ENCODE assay signal across 1 cellular context in the genomic region with DNA sequence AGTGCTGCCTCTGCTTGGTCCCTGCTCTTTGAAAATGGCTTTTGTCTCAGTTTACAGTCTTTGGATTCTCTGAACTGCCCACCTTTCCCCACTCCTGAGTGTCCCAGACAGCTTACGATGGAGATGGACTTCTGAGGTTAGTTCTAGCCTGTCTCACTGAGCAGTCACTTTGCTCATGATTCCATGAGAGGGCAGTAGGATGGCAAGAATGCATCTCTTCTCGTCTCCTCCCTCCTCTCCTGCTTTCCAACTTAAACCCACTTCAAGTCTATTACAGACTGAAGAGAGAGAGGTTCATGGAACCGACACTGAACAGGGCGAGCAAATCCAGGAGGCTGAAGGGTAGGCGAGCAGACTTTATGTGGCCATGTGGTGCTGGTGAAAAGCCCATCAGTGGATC.
TF ChIP-seq lines count a peak whose summit lies in the region.

No MANE protein-coding gene starts in this region.

TF ChIP-seq in H1, 55 proteins besides CTCF, POLR2A, EP300 and RAD21:
- TF ChIP-seq RXRA (IDR thresholded peaks at IDR 0.05; ENCODE audit: insufficient read depth, low read depth, low read length), result no peak
- TF ChIP-seq EGR1 (IDR thresholded peaks at IDR 0.05; ENCODE audit: borderline replicate concordance, low read depth, low read length), result no peak
- TF ChIP-seq HDAC2 (IDR thresholded peaks at IDR 0.05; ENCODE audit: borderline replicate concordance in 1 of 2, low read depth in 2 of 2, low read length in 2 of 2), result no peak
- TF ChIP-seq CHD2 (IDR thresholded peaks at IDR 0.05; ENCODE audit: low read length), result no peak
- no peak for TF ChIP-seq YY1 (IDR thresholded peaks at IDR 0.05; ENCODE audit: low read depth, low read length)
- no peak for TF ChIP-seq CREB1 (IDR thresholded peaks at IDR 0.05)
- TF ChIP-seq SAP30 (IDR thresholded peaks at IDR 0.05; ENCODE audit: insufficient read depth, insufficient replicate concordance, low read length), result no peak
- TF ChIP-seq ZNF274 (IDR thresholded peaks at IDR 0.05; ENCODE audit: borderline replicate concordance, extremely low read depth, low read length), result no peak
- TF ChIP-seq PHF8 (conservative IDR thresholded peaks at IDR 0.05; ENCODE audit: low read depth, low read length), result no peak
- no peak for TF ChIP-seq BCL11A (IDR thresholded peaks at IDR 0.05; ENCODE audit: low read depth in 2 of 2, low read length in 2 of 2)
- TF ChIP-seq SP2 (IDR thresholded peaks at IDR 0.05; ENCODE audit: low read length), result no peak
- TF ChIP-seq SIN3A (conservative IDR thresholded peaks at IDR 0.05 in 1 of 2, IDR thresholded peaks at IDR 0.05 in 1 of 2; ENCODE audit: low read depth in 1 of 2, low read length in 2 of 2), result no peak
- TF ChIP-seq, protein P1, sequence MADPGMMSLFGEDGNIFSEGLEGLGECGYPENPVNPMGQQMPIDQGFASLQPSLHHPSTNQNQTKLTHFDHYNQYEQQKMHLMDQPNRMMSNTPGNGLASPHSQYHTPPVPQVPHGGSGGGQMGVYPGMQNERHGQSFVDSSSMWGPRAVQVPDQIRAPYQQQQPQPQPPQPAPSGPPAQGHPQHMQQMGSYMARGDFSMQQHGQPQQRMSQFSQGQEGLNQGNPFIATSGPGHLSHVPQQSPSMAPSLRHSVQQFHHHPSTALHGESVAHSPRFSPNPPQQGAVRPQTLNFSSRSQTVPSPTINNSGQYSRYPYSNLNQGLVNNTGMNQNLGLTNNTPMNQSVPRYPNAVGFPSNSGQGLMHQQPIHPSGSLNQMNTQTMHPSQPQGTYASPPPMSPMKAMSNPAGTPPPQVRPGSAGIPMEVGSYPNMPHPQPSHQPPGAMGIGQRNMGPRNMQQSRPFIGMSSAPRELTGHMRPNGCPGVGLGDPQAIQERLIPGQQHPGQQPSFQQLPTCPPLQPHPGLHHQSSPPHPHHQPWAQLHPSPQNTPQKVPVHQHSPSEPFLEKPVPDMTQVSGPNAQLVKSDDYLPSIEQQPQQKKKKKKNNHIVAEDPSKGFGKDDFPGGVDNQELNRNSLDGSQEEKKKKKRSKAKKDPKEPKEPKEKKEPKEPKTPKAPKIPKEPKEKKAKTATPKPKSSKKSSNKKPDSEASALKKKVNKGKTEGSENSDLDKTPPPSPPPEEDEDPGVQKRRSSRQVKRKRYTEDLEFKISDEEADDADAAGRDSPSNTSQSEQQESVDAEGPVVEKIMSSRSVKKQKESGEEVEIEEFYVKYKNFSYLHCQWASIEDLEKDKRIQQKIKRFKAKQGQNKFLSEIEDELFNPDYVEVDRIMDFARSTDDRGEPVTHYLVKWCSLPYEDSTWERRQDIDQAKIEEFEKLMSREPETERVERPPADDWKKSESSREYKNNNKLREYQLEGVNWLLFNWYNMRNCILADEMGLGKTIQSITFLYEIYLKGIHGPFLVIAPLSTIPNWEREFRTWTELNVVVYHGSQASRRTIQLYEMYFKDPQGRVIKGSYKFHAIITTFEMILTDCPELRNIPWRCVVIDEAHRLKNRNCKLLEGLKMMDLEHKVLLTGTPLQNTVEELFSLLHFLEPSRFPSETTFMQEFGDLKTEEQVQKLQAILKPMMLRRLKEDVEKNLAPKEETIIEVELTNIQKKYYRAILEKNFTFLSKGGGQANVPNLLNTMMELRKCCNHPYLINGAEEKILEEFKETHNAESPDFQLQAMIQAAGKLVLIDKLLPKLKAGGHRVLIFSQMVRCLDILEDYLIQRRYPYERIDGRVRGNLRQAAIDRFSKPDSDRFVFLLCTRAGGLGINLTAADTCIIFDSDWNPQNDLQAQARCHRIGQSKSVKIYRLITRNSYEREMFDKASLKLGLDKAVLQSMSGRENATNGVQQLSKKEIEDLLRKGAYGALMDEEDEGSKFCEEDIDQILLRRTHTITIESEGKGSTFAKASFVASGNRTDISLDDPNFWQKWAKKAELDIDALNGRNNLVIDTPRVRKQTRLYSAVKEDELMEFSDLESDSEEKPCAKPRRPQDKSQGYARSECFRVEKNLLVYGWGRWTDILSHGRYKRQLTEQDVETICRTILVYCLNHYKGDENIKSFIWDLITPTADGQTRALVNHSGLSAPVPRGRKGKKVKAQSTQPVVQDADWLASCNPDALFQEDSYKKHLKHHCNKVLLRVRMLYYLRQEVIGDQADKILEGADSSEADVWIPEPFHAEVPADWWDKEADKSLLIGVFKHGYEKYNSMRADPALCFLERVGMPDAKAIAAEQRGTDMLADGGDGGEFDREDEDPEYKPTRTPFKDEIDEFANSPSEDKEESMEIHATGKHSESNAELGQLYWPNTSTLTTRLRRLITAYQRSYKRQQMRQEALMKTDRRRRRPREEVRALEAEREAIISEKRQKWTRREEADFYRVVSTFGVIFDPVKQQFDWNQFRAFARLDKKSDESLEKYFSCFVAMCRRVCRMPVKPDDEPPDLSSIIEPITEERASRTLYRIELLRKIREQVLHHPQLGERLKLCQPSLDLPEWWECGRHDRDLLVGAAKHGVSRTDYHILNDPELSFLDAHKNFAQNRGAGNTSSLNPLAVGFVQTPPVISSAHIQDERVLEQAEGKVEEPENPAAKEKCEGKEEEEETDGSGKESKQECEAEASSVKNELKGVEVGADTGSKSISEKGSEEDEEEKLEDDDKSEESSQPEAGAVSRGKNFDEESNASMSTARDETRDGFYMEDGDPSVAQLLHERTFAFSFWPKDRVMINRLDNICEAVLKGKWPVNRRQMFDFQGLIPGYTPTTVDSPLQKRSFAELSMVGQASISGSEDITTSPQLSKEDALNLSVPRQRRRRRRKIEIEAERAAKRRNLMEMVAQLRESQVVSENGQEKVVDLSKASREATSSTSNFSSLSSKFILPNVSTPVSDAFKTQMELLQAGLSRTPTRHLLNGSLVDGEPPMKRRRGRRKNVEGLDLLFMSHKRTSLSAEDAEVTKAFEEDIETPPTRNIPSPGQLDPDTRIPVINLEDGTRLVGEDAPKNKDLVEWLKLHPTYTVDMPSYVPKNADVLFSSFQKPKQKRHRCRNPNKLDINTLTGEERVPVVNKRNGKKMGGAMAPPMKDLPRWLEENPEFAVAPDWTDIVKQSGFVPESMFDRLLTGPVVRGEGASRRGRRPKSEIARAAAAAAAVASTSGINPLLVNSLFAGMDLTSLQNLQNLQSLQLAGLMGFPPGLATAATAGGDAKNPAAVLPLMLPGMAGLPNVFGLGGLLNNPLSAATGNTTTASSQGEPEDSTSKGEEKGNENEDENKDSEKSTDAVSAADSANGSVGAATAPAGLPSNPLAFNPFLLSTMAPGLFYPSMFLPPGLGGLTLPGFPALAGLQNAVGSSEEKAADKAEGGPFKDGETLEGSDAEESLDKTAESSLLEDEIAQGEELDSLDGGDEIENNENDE (IDR thresholded peaks at IDR 0.05; ENCODE audit: insufficient replicate concordance, low read length), result no peak
- no peak for TF ChIP-seq BRCA1 (IDR thresholded peaks at IDR 0.05; ENCODE audit: low read depth, low read length)
- no peak for TF ChIP-seq MAFK (IDR thresholded peaks at IDR 0.05; ENCODE audit: low read depth, low read length)
- no peak for TF ChIP-seq NRF1 (IDR thresholded peaks at IDR 0.05; ENCODE audit: low read depth, low read length)
TF ChIP-seq in H1: peak in this region for 0.
